Comparison of ENCODE assay signal across 28 cellular contexts in genomic region chr9:87558606-87559005, GRCh38.
"Had no signal": no experiment of that assay in that cellular context is flagged by ENCODE, and none has a peak within 500 bp of the region (broad histone marks: within the 10 kb centered on the region; RNA-seq: fewer than 3 reads in every experiment).

No MANE protein-coding gene starts in this region.

- H2AFZ ChIP-seq: PC-9 had no signal

- H3K4me2 ChIP-seq: PC-9 had no signal

- DNase-seq: activated CD4-positive, alpha-beta memory T cell treated with anti-CD3 and anti-CD28 coated beads for 36 hours; activated CD4-positive, alpha-beta T cell treated with anti-CD3 and anti-CD28 coated beads for 36 hours; activated CD4-positive, alpha-beta T cell treated with anti-CD3 and anti-CD28 coated beads, Interleukin-2, amount 50 U/mL, for 1 hour; activated CD8-positive, alpha-beta memory T cell treated with anti-CD3 and anti-CD28 coated beads, Interleukin-2, amount 50 U/mL, for 4 hours; activated gamma-delta T cell treated with Interleukin-2 at 50 U/mL for 16 hours; activated naive CD4-positive, alpha-beta T cell treated with anti-CD3 and anti-CD28 coated beads, Interleukin-2, amount 10 ng/mL, durations not matched to agents 7 days and 5 days; activated naive CD8-positive, alpha-beta T cell treated with anti-CD3 and anti-CD28 coated beads, Interleukin-2, amount 50 U/mL, for 24 hours; activated T-cell treated with anti-CD3 and anti-CD28 coated beads for 4 hours; activated T-cell treated with anti-CD3 and anti-CD28 coated beads, Interleukin-2, amount 50 U/mL, for 4 hours; anterior cingulate cortex; brain microvascular endothelial cell; NCI-H1417; NCI-H146; NCI-H187; NCI-H2107; NCI-H2171; NCI-H510A; NCI-H526; NCI-H748 treated with DMSO at 0.1 percent for 48 hours; NK-92 treated with Interleukin-12 subunit alpha and Interleukin-12 subunit beta, amount 100 ng/mL, for 24 hours; PC-9; SIG-M5; T1000 had no signal

- FAIRE-seq: TTC549 had no signal

- H3K27ac ChIP-seq: brain microvascular endothelial cell, PC-9, RWPE1, SK-N-MC had no signal

- H3K27me3 ChIP-seq: brain microvascular endothelial cell had no signal

- H3K36me3 ChIP-seq: brain microvascular endothelial cell had no signal

- ATAC-seq: activated CD4-positive, alpha-beta T cell treated with anti-CD3 and anti-CD28 coated beads for 36 hours; activated CD4-positive, CD25-positive, alpha-beta regulatory T cell treated with anti-CD3 and anti-CD28 coated beads, Interleukin-2, amount 50 U/mL, for 24 hours; activated naive CD8-positive, alpha-beta T cell treated with anti-CD3 and anti-CD28 coated beads, Interleukin-2, amount 50 U/mL, for 24 hours; activated T-cell treated with anti-CD3 and anti-CD28 coated beads, Interleukin-2, amount 50 U/mL, for 4 hours; WTC11 had no signal

- H3K4me3 ChIP-seq: PC-9, SK-N-MC had no signal
